Comparison of ENCODE assay signal across 9 cellular contexts in genomic region chr16:27450836-27451341, GRCh38. TPM values are rescaled to one million over a fixed set of nuclear protein-coding genes. Genes with fewer than 3 reads are reported as not detected.
DNase-seq lines count a peak whose midpoint lies in the region; ATAC-seq, FAIRE-seq and TF ChIP-seq lines count a peak whose summit lies in the region.
"Had no signal": no experiment of that assay in that cellular context is flagged by ENCODE, and none has a peak within 500 bp of the region (broad histone marks: within the 10 kb centered on the region; RNA-seq: fewer than 3 reads in every experiment).

No MANE protein-coding gene starts in this region.

- DNase-seq in K562 (ENCODE audit: extremely low read depth in 1 of 4, low spot score in 3 of 4) = no peak
- no peak for DNase-seq in NCI-H510A (lab: John Stamatoyannopoulos, UW)
- DNase-seq in GM19240 (ENCODE audit: insufficient read length, low spot score) = no peak

- in situ Hi-C loops in K562 (cut with MboI) = loop anchor here (10.0 kb wide), 1 partner anchor 276 kb away; no protein-coding TSS in a partner anchor

- peak overlapping the region; percentile 94 for H3K4me2 ChIP-seq in BLaER1
- H3K4me2 ChIP-seq in K562 (ENCODE audit: insufficient read depth, low read length) = no peak overlapping the region

- intact Hi-C loops in K562 (cut with micrococcal nuclease) = no loop called here

- H3K9ac ChIP-seq in BLaER1 = peak overlapping the region; percentile 51
- no peak overlapping the region for H3K9ac ChIP-seq in K562 (ENCODE audit: insufficient read depth in 1 of 2, low read depth in 2 of 2, low read length in 2 of 2)

- CTCF ChIA-PET in K562 (lab: Yijun Ruan, JAX; ENCODE audit: low intra/inter-chr PET ratio) = interaction anchor here (0.6 kb wide), 1 partner anchor 939 kb away, joined by 3 read pairs; no protein-coding TSS in a partner anchor

- ATAC-seq in HG03469 (IDR thresholded peaks at IDR 0.05; ENCODE audit: unreplicated experiment) (peak; percentile 30), K562 (peak; percentile 27; the same call in 1 of the 3 replicates), GM21528 (IDR thresholded peaks at IDR 0.05; ENCODE audit: low FRiP score, unreplicated experiment) (no peak), HG03045 (IDR thresholded peaks at IDR 0.05; ENCODE audit: unreplicated experiment) (no peak)

- H3K79me2 ChIP-seq in K562 (ENCODE audit: control insufficient read depth, insufficient read depth, low read length) = no peaks in the 10 kb centered on the region

- peak overlapping the region; percentile 39; the same call in 1 of the 2 replicates for H3K4me3 ChIP-seq in BLaER1
- H3K4me3 ChIP-seq in K562 = no peak overlapping the region
- H3K4me3 ChIP-seq: lung had no signal

- H3K9me3 ChIP-seq in BLaER1 (peaks cover 4% of the 10 kb centered on the region; the same call in 1 of the 2 replicates), K562 (replicated peaks; ENCODE audit: control insufficient read depth, insufficient read depth, low read depth, low read length) (no peaks in the 10 kb centered on the region; the same call in 1 of the 2 replicates)

- TF ChIP-seq POLR2A in GM19099 (IDR thresholded peaks at IDR 0.05; ENCODE audit: extremely low read depth, insufficient read length, low read depth) (peak; percentile 14), K562 (conservative IDR thresholded peaks at IDR 0.05) (no peak)

- FAIRE-seq in K562 (lab: Jason Lieb, UNC) = no peak

- no peak for TF ChIP-seq RAD21 in K562 (CRISPR knock-in tag; conservative IDR thresholded peaks at IDR 0.05 in 1 of 2, IDR thresholded peaks at IDR 0.05 in 1 of 2)

- WGBS in K562 (ENCODE audit: insufficient coverage, low coverage, missing lambda C conversion rate) = 9% methylated on average over 9 of the region's 9 CpGs

- peak overlapping the region; percentile 57 for H3K27ac ChIP-seq in BLaER1
- H3K27ac ChIP-seq in K562 (ENCODE audit: extremely low read depth, low read depth, low read length) = no peak overlapping the region

- H3K36me3 ChIP-seq in BLaER1 (peaks cover 21% of the 10 kb centered on the region), K562 (ENCODE audit: control insufficient read depth, insufficient read depth, low read length) (no peaks in the 10 kb centered on the region)

- TF ChIP-seq CTCF in K562 (IDR thresholded peaks at IDR 0.05 in 2 of 3, conservative IDR thresholded peaks at IDR 0.05 in 1 of 3; ENCODE audit: insufficient read depth in 2 of 3, low read depth in 1 of 3, low read length in 3 of 3) = no peak

- no peaks in the 10 kb centered on the region for H3K27me3 ChIP-seq in BLaER1
- H3K27me3 ChIP-seq in K562 (ENCODE audit: control insufficient read depth in 2 of 2, insufficient read depth in 2 of 2, low read length in 2 of 2) = peaks cover 20 to 52% of the 10 kb centered on the region in 2 experiments; a peak in 4 of 5 replicates

- H4K20me1 ChIP-seq in BLaER1 (no peaks in the 10 kb centered on the region), K562 (replicated peaks; ENCODE audit: control insufficient read depth, insufficient read depth, low read length) (no peaks in the 10 kb centered on the region)

- TF ChIP-seq EP300 in K562 (IDR thresholded peaks at IDR 0.05; ENCODE audit: low read length) = no peak

- H3K9me1 ChIP-seq in K562 (ENCODE audit: control insufficient read depth, insufficient read depth, low read length) = no peaks in the 10 kb centered on the region

- POLR2A ChIA-PET in K562 (lab: Yijun Ruan, JAX) = interaction anchor here (0.5 to 1.0 kb wide), 2 partner anchors 30 to 367 kb away, joined by 3 read pairs; no protein-coding TSS in a partner anchor

- H3K4me1 ChIP-seq in BLaER1 (peaks cover 89% of the 10 kb centered on the region), K562 (replicated peaks in 1 of 2; ENCODE audit: control insufficient read depth in 2 of 2, insufficient read depth in 2 of 2, low read length in 2 of 2) (peaks cover 0 to 10% of the 10 kb centered on the region in 2 experiments; a peak in 1 of 5 replicates)

- H2AFZ ChIP-seq in K562 (ENCODE audit: low read depth, low read length) = no peak overlapping the region

- BruUV-seq in K562 (replicated peaks; lab: Mats Ljungman, UMichigan) = no TSS peak

TF ChIP-seq in K562, 482 proteins besides CTCF, POLR2A, EP300 and RAD21:
- TF ChIP-seq CEBPZ (IDR thresholded peaks at IDR 0.05; ENCODE audit: borderline replicate concordance, low read depth, low read length) = no peak
- no peak for TF ChIP-seq GTF2A2 (tag; IDR thresholded peaks at IDR 0.05)
- no peak for TF ChIP-seq TCF15 (CRISPR knock-in tag; IDR thresholded peaks at IDR 0.05)
- TF ChIP-seq HBP1 (CRISPR knock-in tag; IDR thresholded peaks at IDR 0.05) = no peak
- no peak for TF ChIP-seq TOE1 (IDR thresholded peaks at IDR 0.05; ENCODE audit: borderline replicate concordance)
- no peak for TF ChIP-seq TOE1 (CRISPR knock-in tag; IDR thresholded peaks at IDR 0.05; ENCODE audit: borderline replicate concordance, low read depth)
- no peak for TF ChIP-seq FOXM1 (IDR thresholded peaks at IDR 0.05; ENCODE audit: low read depth)
- no peak for TF ChIP-seq FOXM1 (CRISPR knock-in tag; IDR thresholded peaks at IDR 0.05; ENCODE audit: low read depth)
- TF ChIP-seq ZNF561 (CRISPR knock-in tag; conservative IDR thresholded peaks at IDR 0.05) = no peak
- TF ChIP-seq ZNF212 (CRISPR knock-in tag; IDR thresholded peaks at IDR 0.05) = no peak
- TF ChIP-seq EHMT2 (IDR thresholded peaks at IDR 0.05) = no peak
- TF ChIP-seq RBM22 (IDR thresholded peaks at IDR 0.05; ENCODE audit: low read depth, low read length, poor library complexity, severe bottlenecking) = no peak
- TF ChIP-seq SREBF1 (IDR thresholded peaks at IDR 0.05; ENCODE audit: borderline replicate concordance, low read depth, low read length) = no peak
- TF ChIP-seq TARDBP (IDR thresholded peaks at IDR 0.05) = no peak

RNA-seq across cellular contexts. Expression of gene IL21R, which starts 48.9 kb away (rescaled TPM):
- total RNA-seq in K562 (2011; cell fraction: chromatin; rRNA removed; ENCODE audit: low replicate concordance) = 1.4 and 2.4 TPM in 2 replicates
- total RNA-seq in K562 (2011; cell fraction: nucleolus; rRNA removed) = 2.1 and 2.3 TPM in 2 replicates
- 1.6 and 2.1 TPM in 2 replicates for total RNA-seq in K562 (2011; cell fraction: nucleoplasm; rRNA removed)
- total RNA-seq in K562 (2014; rRNA removed) (0.14 and 0.33 TPM in 2 replicates), K562 (2014; rRNA removed; fragmentation: Illumina TruSeq; extraction: Trizol) (0.22 TPM in 2 replicates), K562 (2015; rRNA removed; fragmentation: Illumina TruSeq; extraction: Trizol) (0.11 and 0.19 TPM in 2 replicates), K562 (2021) (0.29 and 0.51 TPM in 2 replicates)
- polyA plus RNA-seq in K562 (2011; rRNA removed) (0.21 and 0.46 TPM in 2 replicates), K562 (2014; fragmentation: Illumina TruSeq; extraction: Trizol) (0.34 and 0.46 TPM in 2 replicates), K562 (2014; fragmentation: Nextera tagmentation; extraction: Ambion mirVana) (under 1 TPM in 1 of 2 experiments, not detected in 1; 0.04 TPM), K562 (2014; rRNA removed) (0.15 and 0.62 TPM in 2 replicates)
- polyA plus RNA-seq in K562 (2011; cell fraction: cytosol; rRNA removed) = 0.15 and 0.58 TPM in 2 replicates
- polyA plus RNA-seq in K562 (2011; cell fraction: nucleus; rRNA removed) = 0.27 and 0.67 TPM in 2 replicates
- polyA plus RNA-seq in K562 (2012) = 0.42 and 3.6 TPM in 2 replicates
- 0.63 and 0.74 TPM in 2 replicates for polyA minus RNA-seq in K562 (2011; rRNA and poly(A)+ RNA removed)
- 0.38 TPM in 1 of 2 replicates, not detected in the other for polyA minus RNA-seq in K562 (2011; cell fraction: cytosol; rRNA and poly(A)+ RNA removed)
- 0.44 and 0.94 TPM in 2 replicates for polyA minus RNA-seq in K562 (2011; cell fraction: nucleus; rRNA and poly(A)+ RNA removed)

Comparison
In these comparisons a context has a peak if more than half of its experiments do, and no peak if none do; other contexts are left out.
1. ATAC-seq: peak in HG03469 (single experiment) and K562 (single experiment); none in GM21528 (single experiment) and HG03045 (single experiment).